19 cellular contexts compared by ENCODE assay signal in the genomic region with DNA sequence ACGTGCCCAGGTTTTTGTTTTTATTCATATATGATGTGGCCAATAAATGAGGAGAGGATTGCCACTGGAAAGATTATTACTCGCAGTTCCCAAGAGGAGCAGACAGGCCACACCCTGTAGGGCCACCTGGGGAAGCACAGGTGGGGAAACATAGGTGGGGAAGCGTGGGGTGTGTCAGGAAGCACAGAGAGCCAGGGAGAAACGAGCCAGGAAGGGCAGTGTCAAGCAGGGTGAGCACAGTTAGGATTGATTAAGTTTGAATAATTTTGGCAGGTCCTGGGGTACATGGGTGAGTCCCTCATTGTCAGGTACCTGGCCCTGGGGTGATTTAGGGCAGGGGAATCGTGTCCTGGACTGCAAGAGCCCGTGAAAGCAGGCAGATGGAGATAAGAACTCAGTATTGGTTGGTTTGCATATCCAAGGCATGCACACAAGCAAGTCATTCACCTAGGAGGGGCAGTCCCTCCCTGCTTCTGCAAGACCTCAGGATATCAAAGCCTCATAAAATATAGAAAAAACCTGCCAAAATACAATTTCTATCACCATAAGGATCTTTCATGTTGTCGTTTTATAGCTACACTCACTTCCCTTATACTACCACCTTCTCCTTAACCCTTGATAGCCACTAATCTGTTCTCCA. TPM values are rescaled to one million over a fixed set of nuclear protein-coding genes. Genes with fewer than 3 reads are reported as not detected.
DNase-seq lines count a peak whose midpoint lies in the region; ATAC-seq and TF ChIP-seq lines count a peak whose summit lies in the region.
"Had no signal": no experiment of that assay in that cellular context is flagged by ENCODE, and none has a peak within 500 bp of the region (broad histone marks: within the 10 kb centered on the region; RNA-seq: fewer than 3 reads in every experiment).

No MANE protein-coding gene starts in this region.

- peaks cover 0 to 6% of the 10 kb centered on the region in 2 donors for H3K36me3 ChIP-seq in gastrocnemius medialis
- no peaks in the 10 kb centered on the region for H3K36me3 ChIP-seq in mammary epithelial cell (ENCODE audit: insufficient read depth, low read length)
- H3K36me3 ChIP-seq: ovary had no signal

- no peaks in the 10 kb centered on the region for H4K20me1 ChIP-seq in mammary epithelial cell (ENCODE audit: insufficient read depth, low read length)

- H3K9ac ChIP-seq in mammary epithelial cell (ENCODE audit: insufficient read depth, low read length) = no peak overlapping the region

- no peaks in the 10 kb centered on the region for H3K27me3 ChIP-seq in gastrocnemius medialis
- no peaks in the 10 kb centered on the region for H3K27me3 ChIP-seq in mammary epithelial cell (ENCODE audit: insufficient read depth, low read length)
- H3K27me3 ChIP-seq: esophagus muscularis mucosa, heart right ventricle, ovary had no signal

- no peak overlapping the region for H3K4me2 ChIP-seq in mammary epithelial cell (ENCODE audit: insufficient read depth, low read depth, low read length)

- no peak overlapping the region for H3K4me3 ChIP-seq in gastrocnemius medialis
- no peak overlapping the region for H3K4me3 ChIP-seq in mammary epithelial cell (replicated peaks in 1 of 3; ENCODE audit: insufficient read depth in 1 of 3, low read depth in 2 of 3, low read length in 3 of 3)
- H3K4me3 ChIP-seq in foreskin fibroblast (ENCODE audit: low read depth in 1 of 2, low read length in 2 of 2) = no peak overlapping the region
- H3K4me3 ChIP-seq: esophagus muscularis mucosa, heart right ventricle, ovary had no signal

- H3K4me1 ChIP-seq in gastrocnemius medialis = peaks cover 17 to 24% of the 10 kb centered on the region in 2 donors
- H3K4me1 ChIP-seq in mammary epithelial cell (ENCODE audit: insufficient read depth, low read length) = peaks cover 19% of the 10 kb centered on the region

- BruUV-seq in mammary epithelial cell (replicated peaks; lab: Mats Ljungman, UMichigan) = no TSS peak

- peak overlapping the region in 3 of 4 donors; percentile 13 to 42 (median 26) for H3K27ac ChIP-seq in gastrocnemius medialis
- H3K27ac ChIP-seq in mammary epithelial cell (ENCODE audit: insufficient read depth, low read depth, low read length) = no peak overlapping the region
- H3K27ac ChIP-seq: ovary had no signal

- DNase-seq in COR-L47 (lab: John Stamatoyannopoulos, UW) = peak; percentile 16
- DNase-seq in NCI-H748 treated with DMSO at 0.1 percent for 48 hours (lab: John Stamatoyannopoulos, UW) = peak; percentile 33
- no peak for DNase-seq in gastrocnemius medialis
- no peak for DNase-seq in activated gamma-delta T cell treated with Interleukin-2 at 50 U/mL for 16 hours
- DNase-seq in mammary epithelial cell = no peak
- DNase-seq in foreskin fibroblast = no peak
- no peak for DNase-seq in RPMI8226
- DNase-seq: activated CD4-positive, CD25-positive, alpha-beta regulatory T cell; CD4-positive, alpha-beta memory T cell; heart right ventricle; kidney; NCI-H1092 treated with DMSO at 0.1 percent for 48 hours; NK-92 treated with Interleukin-12 subunit alpha and Interleukin-12 subunit beta, amount 100 ng/mL, for 24 hours; ovary; SHP77 treated with DMSO at 0.1 percent for 48 hours; stimulated activated naive B cell treated with anti-CD40 and anti-IgM and Interleukin-4, amounts not matched to agents 10 μg/mL and 1 μg/mL and 100 μg/mL, for 72 hours; T-helper 2 cell had no signal

- dilution Hi-C loops in mammary epithelial cell (cut with HindIII; ENCODE audit: low sequenced_read_pairs) = no loop called here

- H3K79me2 ChIP-seq in mammary epithelial cell (ENCODE audit: insufficient read depth, low read length) = no peaks in the 10 kb centered on the region

- CTCF ChIA-PET in mammary epithelial cell (lab: Charles Lee; ENCODE audit: low non-redundant PET) = no interaction called here

- in situ Hi-C loops in gastrocnemius medialis (cut with MboI; ENCODE audit: low sequenced_read_pairs in 4 of 4) (no loop called here), mammary epithelial cell (cut with MboI; ENCODE audit: low sequenced_read_pairs in 2 of 2) (no loop called here)

- peak; percentile 68 for ATAC-seq in esophagus mucosa
- ATAC-seq in gastrocnemius medialis = no peak

- 80% methylated on average over 7 of the region's 7 CpGs for WGBS in mammary epithelial cell (ENCODE audit: low coverage, missing lambda C conversion rate)

- no peak overlapping the region for H2AFZ ChIP-seq in mammary epithelial cell (ENCODE audit: low read depth, low read length)

- intact Hi-C loops in gastrocnemius medialis (cut with DNase I; ENCODE audit: low total_unique reads) (no loop called here), mammary epithelial cell (cut with micrococcal nuclease) (no loop called here)

- no peaks in the 10 kb centered on the region for H3K9me3 ChIP-seq in gastrocnemius medialis
- no peaks in the 10 kb centered on the region for H3K9me3 ChIP-seq in mammary epithelial cell (replicated peaks; ENCODE audit: insufficient read depth, low read length)
- H3K9me3 ChIP-seq: ovary had no signal

- TF ChIP-seq CTCF in gastrocnemius medialis (IDR thresholded peaks at IDR 0.05 in 4 of 5, conservative IDR thresholded peaks at IDR 0.05 in 1 of 5) = no peak
- TF ChIP-seq CTCF in mammary epithelial cell (conservative IDR thresholded peaks at IDR 0.05 in 1 of 2, IDR thresholded peaks at IDR 0.05 in 1 of 2; ENCODE audit: extremely low read depth in 1 of 2, insufficient read depth in 1 of 2, low read depth in 1 of 2, low read length in 2 of 2) = no peak
- TF ChIP-seq CTCF in foreskin fibroblast (IDR thresholded peaks at IDR 0.05; ENCODE audit: low read depth, low read length) = no peak

- TF ChIP-seq POLR2A in gastrocnemius medialis (IDR thresholded peaks at IDR 0.05) = no peak

RNA-seq across cellular contexts. Expression of a gene that starts 22.4 kb away (rescaled TPM):
- 2.5 TPM for total RNA-seq in esophagus mucosa
- 10 to 100 TPM in 2 of 4 donors, 1 to 10 TPM in 2; 6.1 to 18.0 (median 13.2) TPM for total RNA-seq in gastrocnemius medialis
- total RNA-seq in mammary epithelial cell = 1 to 10 TPM; 3.0 to 6.6 TPM
- 2.2 TPM for polyA plus RNA-seq in mammary epithelial cell
- polyA minus RNA-seq in mammary epithelial cell = 0.36 TPM

Comparison
In these comparisons a context has a peak if more than half of its experiments do, and no peak if none do; other contexts are left out.
1. DNase-seq: peak in COR-L47 (single experiment) and NCI-H748 treated with DMSO at 0.1 percent for 48 hours (single experiment); none in gastrocnemius medialis (0 of 2), activated gamma-delta T cell treated with Interleukin-2 at 50 U/mL for 16 hours (single experiment), mammary epithelial cell (single experiment), foreskin fibroblast (0 of 2) and RPMI8226 (single experiment).